ENCODE assay signal across 8 cellular contexts in genomic region chr6:33147807-33148666, GRCh38. TPM values are rescaled to one million over a fixed set of nuclear protein-coding genes. Genes with fewer than 3 reads are reported as not detected.
A peak's percentile ranks its signal among the peaks of the same experiment; 100 is the strongest.
DNase-seq lines count a peak whose midpoint lies in the region; ATAC-seq and TF ChIP-seq lines count a peak whose summit lies in the region.

No MANE protein-coding gene starts in this region.

- DNase-seq in CD1c-positive myeloid dendritic cell (ENCODE audit: extremely low spot score) = peak; percentile 67
- DNase-seq in HCEC 1CT = peak; percentile 69
- DNase-seq in RWPE2 (ENCODE audit: low spot score) = no peak
- peak in 1 of 2 donors; percentile 29 for DNase-seq in foreskin keratinocyte
- DNase-seq in skeletal muscle cell (ENCODE audit: low read depth) = peak; percentile 4
- no peak for DNase-seq in activated CD4-positive, CD25-positive, alpha-beta regulatory T cell (lab: John Stamatoyannopoulos, UW)
- no peak for DNase-seq in activated CD4-positive, alpha-beta T cell treated with anti-CD3 and anti-CD28 coated beads for 4 hours

- H3K27me3 ChIP-seq in RWPE2 (ENCODE audit: insufficient read depth, poor library complexity, severe bottlenecking) (peaks cover 3% of the 10 kb centered on the region), foreskin keratinocyte (peaks cover 23% of the 10 kb centered on the region)

- TF ChIP-seq CTCF in RWPE2 (IDR thresholded peaks at IDR 0.05; ENCODE audit: poor library complexity, severe bottlenecking) (peak; percentile 87), foreskin keratinocyte (conservative IDR thresholded peaks at IDR 0.05) (peak; percentile 88)

- H3K9me3 ChIP-seq in RWPE2 (ENCODE audit: severe bottlenecking) = no peaks in the 10 kb centered on the region

- ATAC-seq in RWPE2 (ENCODE audit: low read depth) (peak; percentile 57), foreskin keratinocyte (no peak), HG03442 (IDR thresholded peaks at IDR 0.05; ENCODE audit: unreplicated experiment) (no peak)

- H3K4me3 ChIP-seq in RWPE2 (ENCODE audit: severe bottlenecking) (no peak overlapping the region), skeletal muscle cell (ENCODE audit: low read depth, low read length) (no peak overlapping the region)

- H3K27ac ChIP-seq in RWPE2 (ENCODE audit: poor library complexity, severe bottlenecking) (no peak overlapping the region), foreskin keratinocyte (no peak overlapping the region)

- H3K4me1 ChIP-seq in RWPE2 (ENCODE audit: insufficient read depth, poor library complexity, severe bottlenecking) = no peaks in the 10 kb centered on the region
- no peaks in the 10 kb centered on the region for H3K4me1 ChIP-seq in foreskin keratinocyte

- no peaks in the 10 kb centered on the region for H3K36me3 ChIP-seq in RWPE2 (ENCODE audit: low read depth)

RNA-seq across cellular contexts. Expression of gene COL11A2, which starts 44.2 kb away (rescaled TPM):
- 0.07 and 0.18 TPM in 2 replicates for total RNA-seq in foreskin keratinocyte
- 0.13 and 0.16 TPM in 2 replicates for polyA plus RNA-seq in foreskin keratinocyte

RNA-seq across cellular contexts. Expression of gene RXRB, which starts 52.4 kb away (rescaled TPM):
- 18.3 and 23.3 TPM in 2 replicates for total RNA-seq in foreskin keratinocyte
- 23.4 and 27.8 TPM in 2 replicates for polyA plus RNA-seq in foreskin keratinocyte

RNA-seq across cellular contexts. Expression of gene SLC39A7, which starts 52.6 kb away (rescaled TPM):
- total RNA-seq in foreskin keratinocyte = 72.4 TPM in 2 replicates
- polyA plus RNA-seq in foreskin keratinocyte = 93.2 and 101 TPM in 2 replicates

RNA-seq across cellular contexts. Expression of gene HSD17B8, which starts 56.4 kb away (rescaled TPM):
- total RNA-seq in foreskin keratinocyte = 16.7 and 18.2 TPM in 2 replicates
- 24.1 and 26.2 TPM in 2 replicates for polyA plus RNA-seq in foreskin keratinocyte

Comparison
In these comparisons a context has a peak if more than half of its experiments do, and no peak if none do; other contexts are left out.
1. DNase-seq: peak in CD1c-positive myeloid dendritic cell (single experiment), HCEC 1CT (single experiment) and skeletal muscle cell (single experiment); none in RWPE2 (single experiment), activated CD4-positive, CD25-positive, alpha-beta regulatory T cell (0 of 4) and activated CD4-positive, alpha-beta T cell treated with anti-CD3 and anti-CD28 coated beads for 4 hours (0 of 2).